Comparison of ENCODE assay signal across 9 cellular contexts in genomic region chr16:67848118-67848517, GRCh38. TPM values are rescaled to one million over a fixed set of nuclear protein-coding genes. Genes with fewer than 3 reads are reported as not detected.
A peak's percentile ranks its signal among the peaks of the same experiment; 100 is the strongest.
DNase-seq lines count a peak whose midpoint lies in the region; ATAC-seq and TF ChIP-seq lines count a peak whose summit lies in the region.
"Had no signal": no experiment of that assay in that cellular context is flagged by ENCODE, and none has a peak within 500 bp of the region (broad histone marks: within the 10 kb centered on the region; RNA-seq: fewer than 3 reads in every experiment).

No MANE protein-coding gene starts in this region.

- no peak for ATAC-seq in naive thymus-derived CD8-positive, alpha-beta T cell

- peaks cover 0 to 3% (median 0%) of the 10 kb centered on the region in 3 donors for H3K36me3 Mint-ChIP-seq in naive thymus-derived CD8-positive, alpha-beta T cell

- H3K36me3 ChIP-seq in KOPT-K1 (ENCODE audit: insufficient read depth, low read length) (peaks cover 37% of the 10 kb centered on the region), colonic mucosa (no peaks in the 10 kb centered on the region)

- H3K27me3 Mint-ChIP-seq in naive thymus-derived CD8-positive, alpha-beta T cell, result no peaks in the 10 kb centered on the region

- intact Hi-C loops in colonic mucosa (cut with DNase I), result no loop called here

- peaks cover 33% of the 10 kb centered on the region for H3K4me1 ChIP-seq in colonic mucosa

- H3K27me3 ChIP-seq in colonic mucosa, result no peaks in the 10 kb centered on the region

- H3K4me3 ChIP-seq in AG10803 (ENCODE audit: low read length) (peak overlapping the region; percentile 88), colonic mucosa (peak overlapping the region; percentile 76)

- no peaks in the 10 kb centered on the region for H3K9me3 Mint-ChIP-seq in naive thymus-derived CD8-positive, alpha-beta T cell

- POLR2A ChIA-PET in naive thymus-derived CD8-positive, alpha-beta T cell (lab: Charles Lee), result interaction anchor here (1.3 kb wide), 1 partner anchor 25 kb away, joined by 3 read pairs; the partner anchor contains the start of gene EDC4

- TF ChIP-seq CTCF in AG10803 (conservative IDR thresholded peaks at IDR 0.05; ENCODE audit: low read length) (no peak), colonic mucosa (IDR thresholded peaks at IDR 0.05) (no peak)

- H3K27ac ChIP-seq in KOPT-K1 (ENCODE audit: low read depth, low read length, poor library complexity, severe bottlenecking) (peak overlapping the region; percentile 93), colonic mucosa (peak overlapping the region; percentile 89)

- DNase-seq in AG10803 (ENCODE audit: low read depth), result no peak
- no peak for DNase-seq in colonic mucosa
- no peak for DNase-seq in naive thymus-derived CD8-positive, alpha-beta T cell
- no peak for DNase-seq in SHP77 treated with DMSO at 0.1 percent for 48 hours (lab: John Stamatoyannopoulos, UW)
- no peak for DNase-seq in effector CD8-positive, alpha-beta T cell (lab: John Stamatoyannopoulos, UW)
- no peak for DNase-seq in DMS79 (lab: John Stamatoyannopoulos, UW)
- DNase-seq in NCI-H1417 treated with DMSO at 0.1 percent for 48 hours (lab: John Stamatoyannopoulos, UW), result no peak

- H3K9ac ChIP-seq in colonic mucosa (ENCODE audit: low read depth in 2 of 2, low read length in 2 of 2), result peak overlapping the region; percentile 20 to 91

- H3K4me3 Mint-ChIP-seq in naive thymus-derived CD8-positive, alpha-beta T cell, result peak overlapping the region; percentile 77 to 96 (median 88)

- no peaks in the 10 kb centered on the region for H3K9me3 ChIP-seq in KOPT-K1 (ENCODE audit: insufficient read depth, low read length, poor library complexity, severe bottlenecking)
- no peaks in the 10 kb centered on the region for H3K9me3 ChIP-seq in colonic mucosa

- peak overlapping the region in 6 of 10 donors; percentile 25 to 89 (median 66) for H3K27ac Mint-ChIP-seq in naive thymus-derived CD8-positive, alpha-beta T cell

- peaks cover 16 to 66% (median 42%) of the 10 kb centered on the region in 4 donors for H3K4me1 Mint-ChIP-seq in naive thymus-derived CD8-positive, alpha-beta T cell

RNA-seq across cellular contexts. Expression of gene CENPT, which starts 0.6 kb away (rescaled TPM):
- total RNA-seq in colonic mucosa, result 10 to 100 TPM; 25.6 to 38.9 TPM
- total RNA-seq in naive thymus-derived CD8-positive, alpha-beta T cell, result 100 to 1,000 TPM; 108 to 117 TPM
- polyA plus RNA-seq in naive thymus-derived CD8-positive, alpha-beta T cell, result 10 to 100 TPM; 11.8 to 17.8 (median 13.1) TPM

RNA-seq across cellular contexts. Expression of gene NUTF2, which starts 1.4 kb away (rescaled TPM):
- total RNA-seq in colonic mucosa, result 100 to 1,000 TPM in 1 of 2 donors, 10 to 100 TPM in 1; 58.3 to 108 TPM
- 10 to 100 TPM; 37.0 to 40.6 TPM for total RNA-seq in naive thymus-derived CD8-positive, alpha-beta T cell
- polyA plus RNA-seq in naive thymus-derived CD8-positive, alpha-beta T cell, result 100 to 1,000 TPM; 109 to 124 (median 114) TPM

RNA-seq across cellular contexts. Expression of gene THAP11, which starts 6.0 kb away (rescaled TPM):
- total RNA-seq in colonic mucosa, result 10 to 100 TPM; 22.0 to 33.2 TPM
- total RNA-seq in naive thymus-derived CD8-positive, alpha-beta T cell, result 10 to 100 TPM; 63.8 to 63.9 TPM
- polyA plus RNA-seq in naive thymus-derived CD8-positive, alpha-beta T cell, result 100 to 1,000 TPM; 132 to 158 (median 143) TPM

RNA-seq across cellular contexts. Expression of gene EDC4, which starts 24.7 kb away (rescaled TPM):
- total RNA-seq in colonic mucosa, result 10 to 100 TPM; 58.6 to 96.5 TPM
- total RNA-seq in naive thymus-derived CD8-positive, alpha-beta T cell, result 100 to 1,000 TPM; 123 to 136 TPM
- polyA plus RNA-seq in naive thymus-derived CD8-positive, alpha-beta T cell, result 10 to 100 TPM; 22.7 to 44.0 (median 40.8) TPM

RNA-seq across cellular contexts. Expression of gene NRN1L, which starts 36.6 kb away (rescaled TPM):
- under 1 TPM; 0.93 to 0.96 TPM for total RNA-seq in colonic mucosa
- total RNA-seq in naive thymus-derived CD8-positive, alpha-beta T cell, result 1 to 10 TPM; 2.6 to 5.3 TPM
- polyA plus RNA-seq in naive thymus-derived CD8-positive, alpha-beta T cell, result not detected
- total RNA-seq: mesenteric fat pad had no signal
